ENCODE assay signal across 8 cellular contexts in the genomic region with DNA sequence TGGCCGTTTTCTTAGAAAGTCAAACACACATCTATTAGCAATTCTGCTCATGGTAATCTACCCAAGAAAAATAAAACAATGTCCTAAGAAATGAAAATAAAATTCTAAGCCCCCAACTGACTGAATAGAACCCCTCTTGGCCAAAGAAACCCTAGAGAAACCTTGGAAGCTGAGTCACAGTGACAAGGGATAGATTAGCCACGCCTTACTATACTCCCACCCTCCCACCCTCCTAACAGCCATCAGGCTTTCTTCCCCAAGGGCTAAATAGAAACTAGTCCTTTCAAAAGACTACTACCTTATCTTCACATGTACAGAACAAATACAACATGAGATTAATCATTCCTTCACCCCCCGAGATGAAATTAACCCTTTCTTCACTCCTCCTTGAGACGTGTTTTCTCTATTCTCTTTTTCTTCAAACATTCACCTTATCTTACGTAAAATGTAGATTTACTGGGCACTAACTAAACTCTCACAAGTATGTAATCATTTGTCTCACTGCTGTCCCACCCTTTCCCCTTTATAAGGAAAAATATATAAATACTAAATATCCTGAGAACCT. TPM values are rescaled to one million over a fixed set of nuclear protein-coding genes. Genes with fewer than 3 reads are reported as not detected.
"Had no signal": no experiment of that assay in that cellular context is flagged by ENCODE, and none has a peak within 500 bp of the region (broad histone marks: within the 10 kb centered on the region; RNA-seq: fewer than 3 reads in every experiment).

No MANE protein-coding gene starts in this region.

- H3K4me3 ChIP-seq: GM12878 had no signal

- DNase-seq: GDM1, GF-D8 had no signal

- ATAC-seq: GM12878 had no signal

- FAIRE-seq: G401.6, GM12878, GM12891, GM18507, GM19239 had no signal

RNA-seq across cellular contexts. Expression of gene HTR7, which starts 57.5 kb away (rescaled TPM):
- total RNA-seq: G401 had no signal
